Comparison of ENCODE assay signal across 20 cellular contexts in the genomic region with DNA sequence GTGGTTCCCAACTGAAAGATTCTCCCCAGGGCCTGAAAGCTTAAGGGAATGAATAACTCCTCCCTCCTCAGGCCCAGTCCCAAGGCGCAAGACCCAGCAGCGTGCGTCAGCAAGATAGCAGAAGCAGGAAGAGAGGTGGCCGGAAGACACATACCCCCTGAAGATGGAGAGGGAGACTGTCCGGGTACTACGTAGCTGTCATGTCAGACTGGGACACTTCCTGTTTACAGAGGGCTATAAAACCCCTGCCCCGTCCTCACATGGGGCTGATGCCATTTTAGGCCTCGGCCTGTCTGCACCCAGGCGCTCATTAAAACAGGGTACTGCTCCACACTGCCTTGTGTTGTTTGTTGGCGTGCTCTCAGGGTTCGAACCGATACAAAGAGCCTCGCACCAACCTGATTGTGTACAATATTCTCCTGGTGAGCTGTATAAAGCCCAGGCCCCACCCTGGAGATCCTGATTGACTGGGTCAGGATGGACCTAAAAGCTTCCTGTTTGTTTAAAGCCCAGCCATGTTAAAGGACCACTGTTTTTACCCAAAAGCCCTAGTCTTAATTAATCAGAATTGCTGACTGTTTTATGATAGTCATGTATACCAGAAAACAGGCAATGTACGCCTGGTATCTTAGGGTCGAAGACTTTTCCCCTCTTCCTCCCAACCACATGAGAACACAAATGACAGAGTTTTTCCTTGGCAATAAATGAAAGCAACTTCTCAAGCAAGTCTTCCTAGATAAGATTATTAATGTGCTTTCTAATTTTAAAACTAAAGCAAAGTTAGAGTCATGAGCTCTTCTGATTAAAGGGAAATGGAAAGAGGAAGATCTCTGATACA.
DNase-seq lines count a peak whose midpoint lies in the region; ATAC-seq and TF ChIP-seq lines count a peak whose summit lies in the region.
"Had no signal": no experiment of that assay in that cellular context is flagged by ENCODE, and none has a peak within 500 bp of the region (broad histone marks: within the 10 kb centered on the region; RNA-seq: fewer than 3 reads in every experiment).

No MANE protein-coding gene starts in this region.

- H3T11ph ChIP-seq in H9 (ENCODE audit: low read length), result no peak overlapping the region

- H3K4me1 ChIP-seq in H9 (ENCODE audit: insufficient read depth, low read length) (no peaks in the 10 kb centered on the region; the same call in 1 of the 2 replicates), prostate gland (replicated peaks) (no peaks in the 10 kb centered on the region)
- H3K4me1 ChIP-seq: transverse colon had no signal

- H2BK12ac ChIP-seq in H9 (ENCODE audit: insufficient read length, low read depth, low read length), result no peak overlapping the region

- no peak overlapping the region for H3K4me3 Mint-ChIP-seq in H9
- H3K4me3 Mint-ChIP-seq: activated naive CD8-positive, alpha-beta T cell; naive thymus-derived CD8-positive, alpha-beta T cell; T-helper 2 cell treated with Interferon-gamma antibody and Interleukin-4, amounts not matched to agents 5 μg/mL and 100 μg/mL, for 36 hours had no signal

- H2AFZ ChIP-seq in H9 (ENCODE audit: low read length), result no peak overlapping the region

- no peaks in the 10 kb centered on the region for H3K9me3 Mint-ChIP-seq in H9
- H3K9me3 Mint-ChIP-seq: naive thymus-derived CD8-positive, alpha-beta T cell; T-helper 2 cell treated with Interferon-gamma antibody and Interleukin-4, amounts not matched to agents 5 μg/mL and 100 μg/mL, for 36 hours had no signal

- no peaks in the 10 kb centered on the region for H3K9me3 ChIP-seq in H9 (ENCODE audit: control insufficient read depth, low read depth, low read length)
- H3K9me3 ChIP-seq in prostate gland, result no peaks in the 10 kb centered on the region
- H3K9me3 ChIP-seq: transverse colon had no signal

- H2BK120ac ChIP-seq in H9 (ENCODE audit: low read depth, low read length, poor library complexity, severe bottlenecking), result no peak overlapping the region

- no peak overlapping the region for H3K9ac ChIP-seq in H9 (ENCODE audit: extremely low read depth, insufficient read length, low read length)

- ATAC-seq in HG03159 (IDR thresholded peaks at IDR 0.05; ENCODE audit: unreplicated experiment), result no peak
- ATAC-seq in HG03025 (IDR thresholded peaks at IDR 0.05; ENCODE audit: low FRiP score, unreplicated experiment), result no peak
- ATAC-seq: naive thymus-derived CD8-positive, alpha-beta T cell had no signal

- H2BK5ac ChIP-seq in H9 (ENCODE audit: insufficient read length, low read length), result no peak overlapping the region

- TF ChIP-seq CTCF in H9 (conservative IDR thresholded peaks at IDR 0.05), result no peak
- no peak for TF ChIP-seq CTCF in prostate gland (IDR thresholded peaks at IDR 0.05)

- intact Hi-C loops in prostate gland (cut with DNase I), result loop anchor here (10.0 kb wide), 1 partner anchor 250 kb away; a partner anchor contains a TSS

- H4K20me1 ChIP-seq in H9 (ENCODE audit: control insufficient read depth, insufficient read depth, insufficient read length), result no peaks in the 10 kb centered on the region

- no peak overlapping the region for H3K56ac ChIP-seq in H9 (ENCODE audit: insufficient read length, low read depth, low read length)

- H3K14ac ChIP-seq in H9 (ENCODE audit: insufficient read depth, low read length), result no peak overlapping the region

- 0 out of 2 replicates have a peak overlapping the region, but pooled peaks have one; percentile 24 for H2BK15ac ChIP-seq in H9 (ENCODE audit: low read depth, low read length)

- no peak overlapping the region for H3K4me2 ChIP-seq in H9 (ENCODE audit: insufficient read depth, insufficient read length, low read length)

- H4K8ac ChIP-seq in H9 (replicated peaks; ENCODE audit: insufficient read length, low read depth, low read length), result no peak overlapping the region

- no peak overlapping the region for H3K4me3 ChIP-seq in prostate gland
- H3K4me3 ChIP-seq: transverse colon had no signal

- peak overlapping the region; percentile 9 to 33 (median 25); a peak in 3 of 7 replicates for H3K27ac Mint-ChIP-seq in H9
- H3K27ac Mint-ChIP-seq: activated naive CD8-positive, alpha-beta T cell; naive thymus-derived CD8-positive, alpha-beta T cell; T-helper 2 cell treated with Interferon-gamma antibody and Interleukin-4, amounts not matched to agents 5 μg/mL and 100 μg/mL, for 36 hours had no signal

- H3K27me3 Mint-ChIP-seq in H9 (ENCODE audit: low read depth), result no peaks in the 10 kb centered on the region
- H3K27me3 Mint-ChIP-seq: activated naive CD8-positive, alpha-beta T cell had no signal

- peaks cover 11 to 21% of the 10 kb centered on the region in 2 experiments; a peak in 3 of 4 replicates for H3K4me1 Mint-ChIP-seq in H9
- H3K4me1 Mint-ChIP-seq: naive thymus-derived CD8-positive, alpha-beta T cell had no signal

- no peak overlapping the region for H2AK5ac ChIP-seq in H9 (ENCODE audit: insufficient read length, low read length)

- no peak for TF ChIP-seq POLR2A in prostate gland (IDR thresholded peaks at IDR 0.05)

- H3K18ac ChIP-seq in H9 (ENCODE audit: insufficient read length, low read depth, low read length), result no peak overlapping the region

- no peak overlapping the region for H3K4ac ChIP-seq in H9 (ENCODE audit: low read depth, low read length)

- H3K27me3 ChIP-seq in H9 (ENCODE audit: insufficient read depth, low read length) (no peaks in the 10 kb centered on the region), prostate gland (replicated peaks; ENCODE audit: insufficient read depth) (no peaks in the 10 kb centered on the region)
- H3K27me3 ChIP-seq: foreskin keratinocyte, transverse colon had no signal

- no peak overlapping the region for H4K5ac ChIP-seq in H9 (ENCODE audit: insufficient read length, low read depth, low read length)

- H3K79me1 ChIP-seq in H9 (ENCODE audit: insufficient read depth, low read depth, low read length, poor library complexity, severe bottlenecking), result no peaks in the 10 kb centered on the region

- H3K23me2 ChIP-seq in H9 (ENCODE audit: insufficient read length, low read depth, low read length, poor library complexity, severe bottlenecking), result no peaks in the 10 kb centered on the region

- H3K36me3 Mint-ChIP-seq in H9 (ENCODE audit: insufficient read depth in 1 of 3, low read depth in 3 of 3), result peaks cover 0 to 2% (median 0%) of the 10 kb centered on the region in 3 experiments; a peak in 2 of 7 replicates
- H3K36me3 Mint-ChIP-seq: activated naive CD8-positive, alpha-beta T cell; naive thymus-derived CD8-positive, alpha-beta T cell had no signal

- H3K79me2 ChIP-seq in H9 (ENCODE audit: insufficient read depth, low read length), result no peaks in the 10 kb centered on the region

- H2BK20ac ChIP-seq in H9 (ENCODE audit: low read depth, low read length, poor library complexity, severe bottlenecking), result no peak overlapping the region

- H3K36me3 ChIP-seq in prostate gland, result no peaks in the 10 kb centered on the region
- H3K36me3 ChIP-seq: transverse colon had no signal

- H3K27ac ChIP-seq in H9 (ENCODE audit: insufficient read length, low read depth, low read length) (peak overlapping the region; percentile 32), caudate nucleus (ENCODE audit: low read depth, low read length) (peak overlapping the region; percentile 85), prostate gland (peak overlapping the region; percentile 12 to 32)
- H3K27ac ChIP-seq: foreskin keratinocyte, transverse colon had no signal

- DNase-seq in H9 (no peak), caudate nucleus (lab: John Stamatoyannopoulos, UW) (peak in 10 of 61 donors; percentile 3 to 28 (median 14)), left kidney (ENCODE audit: low read depth, low spot score) (peak; percentile 62), prostate gland (ENCODE audit: low spot score) (no peak)
- no peak for DNase-seq in stimulated activated CD4-positive, alpha-beta T cell treated with anti-CD3 and anti-CD28 coated beads, Interleukin-4, amount 100 ng/mL, for 4 hours
- DNase-seq in stimulated activated CD4-positive, alpha-beta T cell treated with anti-CD3 and anti-CD28 coated beads, Interleukin-2, amount 100 ng/mL, for 48 hours, result no peak
- DNase-seq: activated CD4-positive, alpha-beta T cell treated with anti-CD3 and anti-CD28 coated beads for 48 hours; activated T-cell treated with anti-CD3 and anti-CD28 coated beads, Interleukin-2, amount 50 U/mL, for 1 hour; effector memory CD4-positive, alpha-beta T cell; foreskin keratinocyte; GOT3; naive thymus-derived CD8-positive, alpha-beta T cell; NCI-H2107; retina; SHP77 treated with DMSO at 0.1 percent for 48 hours; transverse colon had no signal

- no CpG with 5 or more reads among the region's 15 CpGs for WGBS in H9 (ENCODE audit: extremely low coverage, insufficient read length, low lambda C conversion rate)
- WGBS in prostate gland, result 81% methylated on average over 15 of the region's 15 CpGs

- H4K91ac ChIP-seq in H9 (ENCODE audit: insufficient read length, low read depth, low read length), result no peak overlapping the region

- H3K23ac ChIP-seq in H9 (ENCODE audit: insufficient read length, low read depth, low read length), result no peak overlapping the region

Comparison
In these comparisons a context has a peak if more than half of its experiments do, and no peak if none do; other contexts are left out.
1. H3K27ac ChIP-seq: peak in every context shown above with its lines; median percentile 85 in caudate nucleus; 32 in H9; 22 in prostate gland.